Comparison of ENCODE assay signal across 1 cellular context in the genomic region with DNA sequence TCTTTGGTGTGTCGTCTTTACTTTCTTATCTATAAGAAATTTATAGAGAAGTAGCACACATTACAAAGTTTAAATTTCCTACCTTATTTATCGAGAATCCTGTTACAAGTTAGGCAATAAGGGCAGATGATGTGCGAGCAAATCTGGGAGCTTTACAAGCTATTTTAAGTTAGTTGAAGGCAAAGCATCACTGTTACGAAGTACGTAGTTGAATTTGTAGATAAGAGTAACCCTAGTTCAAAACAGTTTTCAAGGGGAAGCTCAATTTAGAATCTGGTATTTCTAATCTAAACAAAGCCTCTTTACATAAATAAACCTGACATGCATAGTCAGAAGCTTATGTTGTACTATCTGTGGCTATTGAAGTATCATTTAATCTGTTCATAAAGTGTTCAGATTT.
TF ChIP-seq lines count a peak whose summit lies in the region.

No MANE protein-coding gene starts in this region.

TF ChIP-seq in IMR-90, 13 proteins besides CTCF, POLR2A, EP300 and RAD21:
- TF ChIP-seq MAFK (IDR thresholded peaks at IDR 0.05; ENCODE audit: low read depth, low read length) (no peak), CEBPB (IDR thresholded peaks at IDR 0.05; ENCODE audit: low read depth, low read length) (peak; percentile 95), SMC3 (IDR thresholded peaks at IDR 0.05; ENCODE audit: low read depth, low read length) (no peak), MAZ (IDR thresholded peaks at IDR 0.05; ENCODE audit: borderline replicate concordance, low read depth, low read length) (no peak)
